In genomic region chr12:107667464-107667863, GRCh38 we compare ENCODE assay signal across 40 cellular contexts.
"Had no signal": no experiment of that assay in that cellular context is flagged by ENCODE, and none has a peak within 500 bp of the region (broad histone marks: within the 10 kb centered on the region; RNA-seq: fewer than 3 reads in every experiment).

No MANE protein-coding gene starts in this region.

- H3K27ac ChIP-seq: ascending aorta, cardiac muscle cell, VCaP had no signal

- FAIRE-seq: bronchial epithelial cell, TTC549 had no signal

- H3K36me3 ChIP-seq: ascending aorta, cardiac muscle cell had no signal

- H3K4me1 Mint-ChIP-seq: brain had no signal

- DNase-seq: activated CD4-positive, alpha-beta memory T cell treated with anti-CD3 and anti-CD28 coated beads, Interleukin-2, amount 10 ng/mL, durations not matched to agents 7 days and 5 days; activated CD4-positive, alpha-beta T cell treated with anti-CD3 and anti-CD28 coated beads for 1 hour; activated CD4-positive, alpha-beta T cell treated with anti-CD3 and anti-CD28 coated beads for 36 hours; activated CD4-positive, alpha-beta T cell treated with anti-CD3 and anti-CD28 coated beads for 48 hours; activated CD4-positive, alpha-beta T cell treated with anti-CD3 and anti-CD28 coated beads, Interleukin-2, amount 10 ng/mL, durations not matched to agents 7 days and 5 days; activated CD4-positive, alpha-beta T cell treated with anti-CD3 and anti-CD28 coated beads, Interleukin-2, amount 50 U/mL, for 48 hours; activated CD4-positive, CD25-positive, alpha-beta regulatory T cell; activated CD8-positive, alpha-beta memory T cell treated with anti-CD3 and anti-CD28 coated beads for 24 hours; activated CD8-positive, alpha-beta memory T cell treated with anti-CD3 and anti-CD28 coated beads, Interleukin-2, amount 10 ng/mL, durations not matched to agents 7 days and 5 days; activated CD8-positive, alpha-beta memory T cell treated with anti-CD3 and anti-CD28 coated beads, Interleukin-2, amount 50 U/mL, for 48 hours; activated CD8-positive, alpha-beta T cell treated with anti-CD3 and anti-CD28 coated beads, Interleukin-2, amount 10 ng/mL, durations not matched to agents 7 days and 5 days; activated effector memory CD4-positive, alpha-beta T cell treated with anti-CD3 and anti-CD28 coated beads, Interleukin-2, amount 50 U/mL, for 16 hours; activated gamma-delta T cell treated with Interleukin-2 at 50 U/mL for 16 hours; activated naive CD4-positive, alpha-beta T cell; activated naive CD4-positive, alpha-beta T cell treated with anti-CD3 and anti-CD28 coated beads for 36 hours; activated naive CD8-positive, alpha-beta T cell treated with anti-CD3 and anti-CD28 coated beads, Interleukin-2, amount 10 ng/mL, durations not matched to agents 7 days and 5 days; activated naive CD8-positive, alpha-beta T cell treated with anti-CD3 and anti-CD28 coated beads, Interleukin-2, amount 50 U/mL, for 24 hours; activated T-cell treated with anti-CD3 and anti-CD28 coated beads, Interleukin-2, amount 50 U/mL, for 24 hours; activated T-cell treated with anti-CD3 and anti-CD28 coated beads, Interleukin-2, amount 50 U/mL, for 72 hours; amygdala; anterior cingulate cortex; caudate nucleus; cerebellar nuclear complex; T-helper 1 cell; T-helper 2 cell; T-helper 9 cell had no signal

- H3K4me3 Mint-ChIP-seq: activated CD4-positive, alpha-beta memory T cell treated with anti-CD3 and anti-CD28 coated beads, Interleukin-2, amount 10 ng/mL, durations not matched to agents 7 days and 5 days; activated CD4-positive, alpha-beta T cell treated with anti-CD3 and anti-CD28 coated beads for 36 hours; activated CD4-positive, alpha-beta T cell treated with anti-CD3 and anti-CD28 coated beads, Interleukin-2, amount 10 ng/mL, durations not matched to agents 7 days and 5 days; activated CD8-positive, alpha-beta memory T cell treated with anti-CD3 and anti-CD28 coated beads, Interleukin-2, amount 10 ng/mL, durations not matched to agents 7 days and 5 days; activated CD8-positive, alpha-beta T cell treated with anti-CD3 and anti-CD28 coated beads, Interleukin-2, amount 10 ng/mL, durations not matched to agents 7 days and 5 days; activated naive CD4-positive, alpha-beta T cell treated with anti-CD3 and anti-CD28 coated beads for 36 hours; activated naive CD4-positive, alpha-beta T cell treated with anti-CD3 and anti-CD28 coated beads, Interleukin-2, amount 50 U/mL, for 24 hours; activated naive CD8-positive, alpha-beta T cell; activated naive CD8-positive, alpha-beta T cell treated with anti-CD3 and anti-CD28 coated beads, Interleukin-2, amount 10 ng/mL, durations not matched to agents 7 days and 5 days; activated naive CD8-positive, alpha-beta T cell treated with anti-CD3 and anti-CD28 coated beads, Interleukin-2, amount 50 U/mL, for 24 hours; activated T-cell treated with anti-CD3 and anti-CD28 coated beads, Interleukin-2, amount 50 U/mL, for 24 hours; activated T-cell treated with anti-CD3 and anti-CD28 coated beads, Interleukin-2, amount 50 U/mL, for 72 hours; activated T-helper 1 cell treated with anti-CD3 and anti-CD28 coated beads, Interleukin-12 subunit alpha, Interleukin-12 subunit beta, Interleukin-2, Interleukin-4 antibody, amounts not matched to agents 30 ng/mL and 10 ng/mL and 1 ng/mL, durations not matched to agents 14 hours and 24 hours and 36 hours; activated T-helper 17 cell treated with anti-CD3 and anti-CD28 coated beads, Interleukin-2, amount 50 U/mL, for 72 hours; brain; central memory CD8-positive, alpha-beta T cell; T-helper 1 cell treated with Interleukin-12 subunit alpha and Interleukin-12 subunit beta and Interleukin-4 antibody, amounts not matched to agents 30 μg/mL and 1 μg/mL, for 36 hours; T-helper 2 cell treated with Interferon-gamma antibody and Interleukin-4, amounts not matched to agents 5 μg/mL and 100 μg/mL, for 36 hours had no signal

- H3K9me3 Mint-ChIP-seq: activated CD4-positive, alpha-beta memory T cell treated with anti-CD3 and anti-CD28 coated beads, Interleukin-2, amount 10 ng/mL, durations not matched to agents 7 days and 5 days; activated CD4-positive, alpha-beta T cell treated with anti-CD3 and anti-CD28 coated beads, Interleukin-2, amount 10 ng/mL, durations not matched to agents 7 days and 5 days; activated naive CD4-positive, alpha-beta T cell treated with anti-CD3 and anti-CD28 coated beads for 36 hours; activated naive CD4-positive, alpha-beta T cell treated with anti-CD3 and anti-CD28 coated beads, Interleukin-2, amount 50 U/mL, for 24 hours; activated naive CD8-positive, alpha-beta T cell treated with anti-CD3 and anti-CD28 coated beads, Interleukin-2, amount 10 ng/mL, durations not matched to agents 7 days and 5 days; activated naive CD8-positive, alpha-beta T cell treated with anti-CD3 and anti-CD28 coated beads, Interleukin-2, amount 50 U/mL, for 24 hours; activated T-cell treated with anti-CD3 and anti-CD28 coated beads, Interleukin-2, amount 50 U/mL, for 24 hours; activated T-cell treated with anti-CD3 and anti-CD28 coated beads, Interleukin-2, amount 50 U/mL, for 72 hours; activated T-helper 1 cell treated with anti-CD3 and anti-CD28 coated beads, Interleukin-12 subunit alpha, Interleukin-12 subunit beta, Interleukin-2, Interleukin-4 antibody, amounts not matched to agents 30 ng/mL and 10 ng/mL and 1 ng/mL, durations not matched to agents 14 hours and 24 hours and 36 hours; activated T-helper 17 cell treated with anti-CD3 and anti-CD28 coated beads, Interleukin-2, amount 50 U/mL, for 72 hours; central memory CD8-positive, alpha-beta T cell; T-helper 1 cell treated with Interleukin-12 subunit alpha and Interleukin-12 subunit beta and Interleukin-4 antibody, amounts not matched to agents 30 μg/mL and 1 μg/mL, for 36 hours; T-helper 2 cell treated with Interferon-gamma antibody and Interleukin-4, amounts not matched to agents 5 μg/mL and 100 μg/mL, for 36 hours had no signal

- H3K4me3 ChIP-seq: ascending aorta, cardiac muscle cell had no signal

- H3K9me3 ChIP-seq: ascending aorta had no signal

- H3K27ac Mint-ChIP-seq: activated CD4-positive, alpha-beta memory T cell treated with anti-CD3 and anti-CD28 coated beads, Interleukin-2, amount 10 ng/mL, durations not matched to agents 7 days and 5 days; activated CD4-positive, alpha-beta T cell treated with anti-CD3 and anti-CD28 coated beads for 36 hours; activated CD4-positive, alpha-beta T cell treated with anti-CD3 and anti-CD28 coated beads, Interleukin-2, amount 10 ng/mL, durations not matched to agents 7 days and 5 days; activated CD8-positive, alpha-beta memory T cell treated with anti-CD3 and anti-CD28 coated beads, Interleukin-2, amount 10 ng/mL, durations not matched to agents 7 days and 5 days; activated CD8-positive, alpha-beta T cell treated with anti-CD3 and anti-CD28 coated beads, Interleukin-2, amount 10 ng/mL, durations not matched to agents 7 days and 5 days; activated naive CD4-positive, alpha-beta T cell treated with anti-CD3 and anti-CD28 coated beads for 36 hours; activated naive CD4-positive, alpha-beta T cell treated with anti-CD3 and anti-CD28 coated beads, Interleukin-2, amount 50 U/mL, for 24 hours; activated naive CD8-positive, alpha-beta T cell; activated naive CD8-positive, alpha-beta T cell treated with anti-CD3 and anti-CD28 coated beads, Interleukin-2, amount 10 ng/mL, durations not matched to agents 7 days and 5 days; activated naive CD8-positive, alpha-beta T cell treated with anti-CD3 and anti-CD28 coated beads, Interleukin-2, amount 50 U/mL, for 24 hours; activated T-cell treated with anti-CD3 and anti-CD28 coated beads, Interleukin-2, amount 50 U/mL, for 24 hours; activated T-cell treated with anti-CD3 and anti-CD28 coated beads, Interleukin-2, amount 50 U/mL, for 72 hours; activated T-helper 1 cell treated with anti-CD3 and anti-CD28 coated beads, Interleukin-12 subunit alpha, Interleukin-12 subunit beta, Interleukin-2, Interleukin-4 antibody, amounts not matched to agents 30 ng/mL and 10 ng/mL and 1 ng/mL, durations not matched to agents 14 hours and 24 hours and 36 hours; activated T-helper 17 cell treated with anti-CD3 and anti-CD28 coated beads, Interleukin-2, amount 50 U/mL, for 72 hours; brain; T-helper 1 cell treated with Interleukin-12 subunit alpha and Interleukin-12 subunit beta and Interleukin-4 antibody, amounts not matched to agents 30 μg/mL and 1 μg/mL, for 36 hours; T-helper 2 cell treated with Interferon-gamma antibody and Interleukin-4, amounts not matched to agents 5 μg/mL and 100 μg/mL, for 36 hours had no signal

- H3K36me3 Mint-ChIP-seq: activated CD8-positive, alpha-beta memory T cell treated with anti-CD3 and anti-CD28 coated beads, Interleukin-2, amount 10 ng/mL, durations not matched to agents 7 days and 5 days; activated naive CD4-positive, alpha-beta T cell treated with anti-CD3 and anti-CD28 coated beads, Interleukin-2, amount 50 U/mL, for 24 hours; activated naive CD8-positive, alpha-beta T cell; activated naive CD8-positive, alpha-beta T cell treated with anti-CD3 and anti-CD28 coated beads, Interleukin-2, amount 10 ng/mL, durations not matched to agents 7 days and 5 days; brain had no signal

- ATAC-seq: activated CD4-positive, alpha-beta T cell treated with anti-CD3 and anti-CD28 coated beads for 36 hours; activated CD4-positive, CD25-positive, alpha-beta regulatory T cell treated with anti-CD3 and anti-CD28 coated beads, Interleukin-2, amount 50 U/mL, for 24 hours; activated CD8-positive, alpha-beta memory T cell treated with anti-CD3 and anti-CD28 coated beads, Interleukin-2, amount 10 ng/mL, durations not matched to agents 7 days and 5 days; activated CD8-positive, alpha-beta T cell treated with anti-CD3 and anti-CD28 coated beads, Interleukin-2, amount 10 ng/mL, durations not matched to agents 7 days and 5 days; activated naive CD8-positive, alpha-beta T cell treated with anti-CD3 and anti-CD28 coated beads, Interleukin-2, amount 50 U/mL, for 24 hours; activated T-cell treated with anti-CD3 and anti-CD28 coated beads, Interleukin-2, amount 50 U/mL, for 72 hours; activated T-helper 17 cell treated with anti-CD3 and anti-CD28 coated beads, Interleukin-2, amount 50 U/mL, for 72 hours had no signal

- H3K27me3 ChIP-seq: ascending aorta, cardiac muscle cell had no signal

- H3K4me1 ChIP-seq: ascending aorta had no signal
